1 cellular context compared by ENCODE assay signal in the genomic region with DNA sequence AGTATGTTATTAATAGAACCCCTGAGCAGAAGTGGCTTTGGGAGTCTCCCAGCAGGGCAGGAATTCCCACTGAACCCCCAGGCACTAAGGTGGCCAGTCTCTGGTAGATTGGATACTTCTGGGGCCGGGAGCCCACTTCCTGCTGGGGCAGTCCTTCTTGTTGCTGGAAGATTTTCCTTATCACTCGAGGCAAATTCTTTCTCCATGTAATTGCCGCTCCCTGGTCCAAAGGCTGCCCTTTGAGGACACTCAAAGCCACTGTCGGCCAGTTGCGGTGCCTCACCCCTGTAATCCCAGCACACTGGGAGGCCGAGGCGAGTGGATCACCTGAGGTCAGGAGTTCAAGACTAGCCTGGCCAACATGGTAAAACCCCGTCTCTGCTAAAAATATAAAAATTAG.
TF ChIP-seq lines count a peak whose summit lies in the region.

No MANE protein-coding gene starts in this region.

TF ChIP-seq in K562, 482 proteins besides CTCF, POLR2A, EP300 and RAD21 (continued from another document):
- TF ChIP-seq, protein P1, sequence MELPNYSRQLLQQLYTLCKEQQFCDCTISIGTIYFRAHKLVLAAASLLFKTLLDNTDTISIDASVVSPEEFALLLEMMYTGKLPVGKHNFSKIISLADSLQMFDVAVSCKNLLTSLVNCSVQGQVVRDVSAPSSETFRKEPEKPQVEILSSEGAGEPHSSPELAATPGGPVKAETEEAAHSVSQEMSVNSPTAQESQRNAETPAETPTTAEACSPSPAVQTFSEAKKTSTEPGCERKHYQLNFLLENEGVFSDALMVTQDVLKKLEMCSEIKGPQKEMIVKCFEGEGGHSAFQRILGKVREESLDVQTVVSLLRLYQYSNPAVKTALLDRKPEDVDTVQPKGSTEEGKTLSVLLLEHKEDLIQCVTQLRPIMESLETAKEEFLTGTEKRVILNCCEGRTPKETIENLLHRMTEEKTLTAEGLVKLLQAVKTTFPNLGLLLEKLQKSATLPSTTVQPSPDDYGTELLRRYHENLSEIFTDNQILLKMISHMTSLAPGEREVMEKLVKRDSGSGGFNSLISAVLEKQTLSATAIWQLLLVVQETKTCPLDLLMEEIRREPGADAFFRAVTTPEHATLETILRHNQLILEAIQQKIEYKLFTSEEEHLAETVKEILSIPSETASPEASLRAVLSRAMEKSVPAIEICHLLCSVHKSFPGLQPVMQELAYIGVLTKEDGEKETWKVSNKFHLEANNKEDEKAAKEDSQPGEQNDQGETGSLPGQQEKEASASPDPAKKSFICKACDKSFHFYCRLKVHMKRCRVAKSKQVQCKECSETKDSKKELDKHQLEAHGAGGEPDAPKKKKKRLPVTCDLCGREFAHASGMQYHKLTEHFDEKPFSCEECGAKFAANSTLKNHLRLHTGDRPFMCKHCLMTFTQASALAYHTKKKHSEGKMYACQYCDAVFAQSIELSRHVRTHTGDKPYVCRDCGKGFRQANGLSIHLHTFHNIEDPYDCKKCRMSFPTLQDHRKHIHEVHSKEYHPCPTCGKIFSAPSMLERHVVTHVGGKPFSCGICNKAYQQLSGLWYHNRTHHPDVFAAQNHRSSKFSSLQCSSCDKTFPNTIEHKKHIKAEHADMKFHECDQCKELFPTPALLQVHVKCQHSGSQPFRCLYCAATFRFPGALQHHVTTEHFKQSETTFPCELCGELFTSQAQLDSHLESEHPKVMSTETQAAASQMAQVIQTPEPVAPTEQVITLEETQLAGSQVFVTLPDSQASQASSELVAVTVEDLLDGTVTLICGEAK (IDR thresholded peaks at IDR 0.05) = no peak
- TF ChIP-seq, protein P1 (CRISPR knock-in tag; IDR thresholded peaks at IDR 0.05) = 0 out of 2 replicates have a peak, but pooled peaks have one; percentile 0
- TF ChIP-seq, protein P2, sequence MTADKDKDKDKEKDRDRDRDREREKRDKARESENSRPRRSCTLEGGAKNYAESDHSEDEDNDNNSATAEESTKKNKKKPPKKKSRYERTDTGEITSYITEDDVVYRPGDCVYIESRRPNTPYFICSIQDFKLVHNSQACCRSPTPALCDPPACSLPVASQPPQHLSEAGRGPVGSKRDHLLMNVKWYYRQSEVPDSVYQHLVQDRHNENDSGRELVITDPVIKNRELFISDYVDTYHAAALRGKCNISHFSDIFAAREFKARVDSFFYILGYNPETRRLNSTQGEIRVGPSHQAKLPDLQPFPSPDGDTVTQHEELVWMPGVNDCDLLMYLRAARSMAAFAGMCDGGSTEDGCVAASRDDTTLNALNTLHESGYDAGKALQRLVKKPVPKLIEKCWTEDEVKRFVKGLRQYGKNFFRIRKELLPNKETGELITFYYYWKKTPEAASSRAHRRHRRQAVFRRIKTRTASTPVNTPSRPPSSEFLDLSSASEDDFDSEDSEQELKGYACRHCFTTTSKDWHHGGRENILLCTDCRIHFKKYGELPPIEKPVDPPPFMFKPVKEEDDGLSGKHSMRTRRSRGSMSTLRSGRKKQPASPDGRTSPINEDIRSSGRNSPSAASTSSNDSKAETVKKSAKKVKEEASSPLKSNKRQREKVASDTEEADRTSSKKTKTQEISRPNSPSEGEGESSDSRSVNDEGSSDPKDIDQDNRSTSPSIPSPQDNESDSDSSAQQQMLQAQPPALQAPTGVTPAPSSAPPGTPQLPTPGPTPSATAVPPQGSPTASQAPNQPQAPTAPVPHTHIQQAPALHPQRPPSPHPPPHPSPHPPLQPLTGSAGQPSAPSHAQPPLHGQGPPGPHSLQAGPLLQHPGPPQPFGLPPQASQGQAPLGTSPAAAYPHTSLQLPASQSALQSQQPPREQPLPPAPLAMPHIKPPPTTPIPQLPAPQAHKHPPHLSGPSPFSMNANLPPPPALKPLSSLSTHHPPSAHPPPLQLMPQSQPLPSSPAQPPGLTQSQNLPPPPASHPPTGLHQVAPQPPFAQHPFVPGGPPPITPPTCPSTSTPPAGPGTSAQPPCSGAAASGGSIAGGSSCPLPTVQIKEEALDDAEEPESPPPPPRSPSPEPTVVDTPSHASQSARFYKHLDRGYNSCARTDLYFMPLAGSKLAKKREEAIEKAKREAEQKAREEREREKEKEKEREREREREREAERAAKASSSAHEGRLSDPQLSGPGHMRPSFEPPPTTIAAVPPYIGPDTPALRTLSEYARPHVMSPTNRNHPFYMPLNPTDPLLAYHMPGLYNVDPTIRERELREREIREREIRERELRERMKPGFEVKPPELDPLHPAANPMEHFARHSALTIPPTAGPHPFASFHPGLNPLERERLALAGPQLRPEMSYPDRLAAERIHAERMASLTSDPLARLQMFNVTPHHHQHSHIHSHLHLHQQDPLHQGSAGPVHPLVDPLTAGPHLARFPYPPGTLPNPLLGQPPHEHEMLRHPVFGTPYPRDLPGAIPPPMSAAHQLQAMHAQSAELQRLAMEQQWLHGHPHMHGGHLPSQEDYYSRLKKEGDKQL (CRISPR knock-in tag; IDR thresholded peaks at IDR 0.05; ENCODE audit: borderline replicate concordance) = 0 out of 2 replicates have a peak, but pooled peaks have one; percentile 38
- no peak for TF ChIP-seq HOXB6 (CRISPR knock-in tag; IDR thresholded peaks at IDR 0.05; ENCODE audit: borderline replicate concordance)
- no peak for TF ChIP-seq SMARCB1 (IDR thresholded peaks at IDR 0.05; ENCODE audit: insufficient read length, low read depth)
- TF ChIP-seq ETS2 (tag; IDR thresholded peaks at IDR 0.05; ENCODE audit: borderline replicate concordance, poor library complexity, severe bottlenecking) = no peak
- TF ChIP-seq, protein P3, sequence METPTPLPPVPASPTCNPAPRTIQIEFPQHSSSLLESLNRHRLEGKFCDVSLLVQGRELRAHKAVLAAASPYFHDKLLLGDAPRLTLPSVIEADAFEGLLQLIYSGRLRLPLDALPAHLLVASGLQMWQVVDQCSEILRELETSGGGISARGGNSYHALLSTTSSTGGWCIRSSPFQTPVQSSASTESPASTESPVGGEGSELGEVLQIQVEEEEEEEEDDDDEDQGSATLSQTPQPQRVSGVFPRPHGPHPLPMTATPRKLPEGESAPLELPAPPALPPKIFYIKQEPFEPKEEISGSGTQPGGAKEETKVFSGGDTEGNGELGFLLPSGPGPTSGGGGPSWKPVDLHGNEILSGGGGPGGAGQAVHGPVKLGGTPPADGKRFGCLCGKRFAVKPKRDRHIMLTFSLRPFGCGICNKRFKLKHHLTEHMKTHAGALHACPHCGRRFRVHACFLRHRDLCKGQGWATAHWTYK (CRISPR knock-in tag; IDR thresholded peaks at IDR 0.05) = no peak
- TF ChIP-seq ZC3H4 (CRISPR knock-in tag; IDR thresholded peaks at IDR 0.05; ENCODE audit: borderline replicate concordance) = no peak
- peak; percentile 9 for TF ChIP-seq RBBP5 (IDR thresholded peaks at IDR 0.05; ENCODE audit: borderline replicate concordance, insufficient read depth, low read length, poor library complexity, severe bottlenecking)
- TF ChIP-seq KLF1 (tag; IDR thresholded peaks at IDR 0.05) = no peak
- TF ChIP-seq, protein P4, sequence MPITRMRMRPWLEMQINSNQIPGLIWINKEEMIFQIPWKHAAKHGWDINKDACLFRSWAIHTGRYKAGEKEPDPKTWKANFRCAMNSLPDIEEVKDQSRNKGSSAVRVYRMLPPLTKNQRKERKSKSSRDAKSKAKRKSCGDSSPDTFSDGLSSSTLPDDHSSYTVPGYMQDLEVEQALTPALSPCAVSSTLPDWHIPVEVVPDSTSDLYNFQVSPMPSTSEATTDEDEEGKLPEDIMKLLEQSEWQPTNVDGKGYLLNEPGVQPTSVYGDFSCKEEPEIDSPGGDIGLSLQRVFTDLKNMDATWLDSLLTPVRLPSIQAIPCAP (CRISPR knock-in tag; IDR thresholded peaks at IDR 0.05; ENCODE audit: borderline replicate concordance) = no peak
